Comparison of ENCODE assay signal across 1 cellular context in the genomic region with DNA sequence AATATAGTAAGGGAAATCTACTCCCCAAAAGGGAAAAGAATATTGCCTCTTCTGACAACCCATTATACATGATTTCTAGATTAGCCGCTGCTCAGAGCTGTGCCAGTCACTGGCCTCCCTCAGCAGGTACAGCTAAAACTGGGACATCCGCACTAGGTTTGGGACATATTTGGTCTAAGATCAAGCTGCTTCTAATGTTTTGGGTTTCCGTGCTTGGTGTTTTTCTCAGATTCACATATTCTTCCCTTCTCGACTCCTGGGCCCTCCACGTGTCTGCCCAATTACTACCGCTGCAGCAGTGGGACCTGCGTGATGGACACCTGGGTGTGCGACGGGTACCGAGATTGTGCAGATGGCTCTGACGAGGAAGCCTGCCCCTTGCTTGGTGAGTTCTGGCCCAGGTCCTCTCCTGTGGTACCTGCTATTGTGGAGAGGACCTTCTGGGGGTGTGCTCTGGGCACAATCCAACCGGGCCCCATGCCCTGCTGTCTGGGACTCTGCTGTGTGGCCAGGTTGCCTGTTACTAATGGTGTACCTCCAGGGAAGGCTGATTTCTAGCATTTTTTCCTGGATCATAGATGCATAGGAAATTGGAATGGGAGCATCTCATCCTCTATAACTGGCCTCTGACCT.
TF ChIP-seq lines count a peak whose summit lies in the region.

No MANE protein-coding gene starts in this region.

TF ChIP-seq in WTC11, 78 proteins besides CTCF, POLR2A, EP300 and RAD21 (continued from another document):
- TF ChIP-seq, protein P1, sequence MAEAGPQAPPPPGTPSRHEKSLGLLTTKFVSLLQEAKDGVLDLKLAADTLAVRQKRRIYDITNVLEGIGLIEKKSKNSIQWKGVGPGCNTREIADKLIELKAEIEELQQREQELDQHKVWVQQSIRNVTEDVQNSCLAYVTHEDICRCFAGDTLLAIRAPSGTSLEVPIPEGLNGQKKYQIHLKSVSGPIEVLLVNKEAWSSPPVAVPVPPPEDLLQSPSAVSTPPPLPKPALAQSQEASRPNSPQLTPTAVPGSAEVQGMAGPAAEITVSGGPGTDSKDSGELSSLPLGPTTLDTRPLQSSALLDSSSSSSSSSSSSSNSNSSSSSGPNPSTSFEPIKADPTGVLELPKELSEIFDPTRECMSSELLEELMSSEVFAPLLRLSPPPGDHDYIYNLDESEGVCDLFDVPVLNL (CRISPR knock-in tag; IDR thresholded peaks at IDR 0.05; ENCODE audit: borderline replicate concordance, low read depth) = no peak
